In the genomic region with DNA sequence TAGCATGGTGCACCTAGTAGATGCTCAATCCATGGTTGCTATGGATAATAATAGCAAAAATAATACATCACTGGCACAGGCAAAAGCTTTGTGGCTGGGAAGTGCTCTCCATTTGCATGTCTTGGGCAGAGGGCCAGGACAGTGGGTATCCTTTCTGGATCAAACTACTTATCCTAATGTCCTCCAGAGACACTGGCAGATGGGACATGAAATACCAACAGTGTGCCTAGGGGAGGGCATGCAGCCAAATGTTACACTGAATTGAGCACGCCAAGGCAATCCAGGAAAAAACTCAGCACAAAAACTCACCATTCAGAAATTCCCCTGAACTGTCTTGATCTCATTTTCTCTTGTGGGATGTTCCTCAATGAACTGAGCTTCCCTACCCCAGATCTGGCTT, we compare ENCODE assay signal across 20 cellular contexts.
DNase-seq lines count a peak whose midpoint lies in the region; ATAC-seq and TF ChIP-seq lines count a peak whose summit lies in the region.
"Had no signal": no experiment of that assay in that cellular context is flagged by ENCODE, and none has a peak within 500 bp of the region (broad histone marks: within the 10 kb centered on the region; RNA-seq: fewer than 3 reads in every experiment).

No MANE protein-coding gene starts in this region.

- no peaks in the 10 kb centered on the region for H3K27me3 Mint-ChIP-seq in CD4-positive, alpha-beta T cell
- H3K27me3 Mint-ChIP-seq: CD4-positive, alpha-beta memory T cell had no signal

- H3K4me3 Mint-ChIP-seq in CD4-positive, alpha-beta T cell, result no peak overlapping the region
- H3K4me3 Mint-ChIP-seq: CD4-positive, alpha-beta memory T cell; GM23338 had no signal

- CTCF ChIA-PET in CD4-positive, alpha-beta T cell (lab: Charles Lee), result no interaction called here

- H3K9me3 Mint-ChIP-seq in CD4-positive, alpha-beta T cell, result no peaks in the 10 kb centered on the region
- H3K9me3 Mint-ChIP-seq: GM23338 had no signal

- H3K27ac Mint-ChIP-seq in CD4-positive, alpha-beta T cell, result no peak overlapping the region
- H3K27ac Mint-ChIP-seq: CD4-positive, alpha-beta memory T cell; GM23338 had no signal

- TF ChIP-seq CTCF in CD4-positive, alpha-beta T cell (IDR thresholded peaks at IDR 0.05), result no peak

- POLR2A ChIA-PET in CD4-positive, alpha-beta T cell (lab: Charles Lee), result no interaction called here

- no peak for ATAC-seq in CD4-positive, alpha-beta T cell (ENCODE audit: poor library complexity)
- ATAC-seq: GM23338, HCT116, K562 had no signal

- no peaks in the 10 kb centered on the region for H3K36me3 Mint-ChIP-seq in CD4-positive, alpha-beta T cell (ENCODE audit: low read depth)
- H3K36me3 Mint-ChIP-seq: CD4-positive, alpha-beta memory T cell had no signal

- H3K27me3 ChIP-seq in CD4-positive, alpha-beta T cell (ENCODE audit: control insufficient read depth, insufficient read depth, low read length), result no peaks in the 10 kb centered on the region
- H3K27me3 ChIP-seq: BE2C had no signal

- H3K27ac ChIP-seq in CD4-positive, alpha-beta T cell (ENCODE audit: low read depth, low read length), result no peak overlapping the region
- H3K27ac ChIP-seq: SK-N-MC had no signal

- intact Hi-C loops in CD4-positive, alpha-beta T cell (cut with DNase I, micrococcal nuclease), result no loop called here

- H3K9me3 ChIP-seq in CD4-positive, alpha-beta T cell (ENCODE audit: control insufficient read depth, low read length), result no peaks in the 10 kb centered on the region
- H3K9me3 ChIP-seq: BE2C had no signal

- H3K4me1 Mint-ChIP-seq in CD4-positive, alpha-beta T cell (ENCODE audit: low read depth), result no peaks in the 10 kb centered on the region

- DNase-seq in DMS 273 (lab: John Stamatoyannopoulos, UW; ENCODE audit: unreplicated experiment) (peak; percentile 89), M059J (ENCODE audit: low read depth) (peak; percentile 5), NCI-H524 (lab: John Stamatoyannopoulos, UW) (peak; percentile 84 to 86), medulla oblongata (ENCODE audit: extremely low spot score) (peak; percentile 6), iPS-NIHi11 (ENCODE audit: low spot score) (no peak), NCI-H1417 (lab: John Stamatoyannopoulos, UW) (no peak)
- no peak for DNase-seq in CD4-positive, alpha-beta T cell
- DNase-seq: BE2C; Calu3; CD4-positive, alpha-beta memory T cell; GF-D8; NCI-H1048; NCI-H2081; NCI-H226; NCI-H748 treated with DMSO at 0.1 percent for 48 hours; Right ventricle myocardium superior had no signal

Comparison
In these comparisons a context has a peak if more than half of its experiments do, and no peak if none do; other contexts are left out.
1. DNase-seq: peak in DMS 273 (single experiment), M059J (single experiment), NCI-H524 (2 of 2) and medulla oblongata (single experiment); none in iPS-NIHi11 (single experiment), CD4-positive, alpha-beta T cell (0 of 10) and NCI-H1417 (0 of 3).